2 cellular contexts compared by ENCODE assay signal in the genomic region with DNA sequence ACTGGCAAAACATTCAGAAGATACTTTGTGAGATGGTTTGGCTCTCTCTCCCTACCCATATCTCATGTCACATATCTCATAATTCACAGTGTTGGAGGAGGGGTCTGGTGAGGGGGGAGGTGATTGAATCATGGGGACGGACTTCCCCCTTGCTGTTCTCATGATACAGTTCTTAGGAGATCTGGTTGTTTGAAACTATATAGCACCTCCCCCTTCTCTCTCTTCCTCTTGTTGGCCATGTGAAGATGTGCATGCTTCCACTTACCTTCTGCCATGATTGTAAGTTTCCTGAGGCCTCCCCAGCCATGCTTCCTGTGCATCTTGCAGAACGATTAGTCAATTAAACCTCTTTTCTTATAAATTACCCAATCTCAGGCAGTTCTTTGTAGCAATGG.
TF ChIP-seq lines count a peak whose summit lies in the region.

No MANE protein-coding gene starts in this region.

TF ChIP-seq in IMR-90, 13 proteins besides CTCF, POLR2A, EP300 and RAD21:
- no peak for TF ChIP-seq ELK1 (IDR thresholded peaks at IDR 0.05; ENCODE audit: borderline replicate concordance, low read depth, low read length)
- no peak for TF ChIP-seq FOS (IDR thresholded peaks at IDR 0.05; ENCODE audit: low read depth, low read length)
- TF ChIP-seq NFE2L2 (IDR thresholded peaks at IDR 0.05; ENCODE audit: low read depth, low read length): no peak
- TF ChIP-seq, protein P1, sequence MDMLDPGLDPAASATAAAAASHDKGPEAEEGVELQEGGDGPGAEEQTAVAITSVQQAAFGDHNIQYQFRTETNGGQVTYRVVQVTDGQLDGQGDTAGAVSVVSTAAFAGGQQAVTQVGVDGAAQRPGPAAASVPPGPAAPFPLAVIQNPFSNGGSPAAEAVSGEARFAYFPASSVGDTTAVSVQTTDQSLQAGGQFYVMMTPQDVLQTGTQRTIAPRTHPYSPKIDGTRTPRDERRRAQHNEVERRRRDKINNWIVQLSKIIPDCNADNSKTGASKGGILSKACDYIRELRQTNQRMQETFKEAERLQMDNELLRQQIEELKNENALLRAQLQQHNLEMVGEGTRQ (IDR thresholded peaks at IDR 0.05; ENCODE audit: low read depth, low read length): no peak
- no peak for TF ChIP-seq MXI1 (IDR thresholded peaks at IDR 0.05; ENCODE audit: borderline replicate concordance, low read depth, low read length)
- TF ChIP-seq BHLHE40 (IDR thresholded peaks at IDR 0.05; ENCODE audit: low read depth, low read length): no peak
- TF ChIP-seq RFX5 (IDR thresholded peaks at IDR 0.05; ENCODE audit: low read depth, low read length): no peak
TF ChIP-seq in IMR-90: peak in this region for 0.

TF ChIP-seq in K562, 482 proteins besides CTCF, POLR2A, EP300 and RAD21:
- 0 out of 2 replicates have a peak, but pooled peaks have one; percentile 57 for TF ChIP-seq ZNF431 (CRISPR knock-in tag; IDR thresholded peaks at IDR 0.05)
- TF ChIP-seq HMG20A (CRISPR knock-in tag; conservative IDR thresholded peaks at IDR 0.05): no peak
- no peak for TF ChIP-seq JUNB (CRISPR knock-in tag; conservative IDR thresholded peaks at IDR 0.05)
- no peak for TF ChIP-seq GTF2F1 (IDR thresholded peaks at IDR 0.05; ENCODE audit: low read depth, low read length)
TF ChIP-seq in K562: peak in this region for 1.
